8 cellular contexts compared by ENCODE assay signal in the genomic region with DNA sequence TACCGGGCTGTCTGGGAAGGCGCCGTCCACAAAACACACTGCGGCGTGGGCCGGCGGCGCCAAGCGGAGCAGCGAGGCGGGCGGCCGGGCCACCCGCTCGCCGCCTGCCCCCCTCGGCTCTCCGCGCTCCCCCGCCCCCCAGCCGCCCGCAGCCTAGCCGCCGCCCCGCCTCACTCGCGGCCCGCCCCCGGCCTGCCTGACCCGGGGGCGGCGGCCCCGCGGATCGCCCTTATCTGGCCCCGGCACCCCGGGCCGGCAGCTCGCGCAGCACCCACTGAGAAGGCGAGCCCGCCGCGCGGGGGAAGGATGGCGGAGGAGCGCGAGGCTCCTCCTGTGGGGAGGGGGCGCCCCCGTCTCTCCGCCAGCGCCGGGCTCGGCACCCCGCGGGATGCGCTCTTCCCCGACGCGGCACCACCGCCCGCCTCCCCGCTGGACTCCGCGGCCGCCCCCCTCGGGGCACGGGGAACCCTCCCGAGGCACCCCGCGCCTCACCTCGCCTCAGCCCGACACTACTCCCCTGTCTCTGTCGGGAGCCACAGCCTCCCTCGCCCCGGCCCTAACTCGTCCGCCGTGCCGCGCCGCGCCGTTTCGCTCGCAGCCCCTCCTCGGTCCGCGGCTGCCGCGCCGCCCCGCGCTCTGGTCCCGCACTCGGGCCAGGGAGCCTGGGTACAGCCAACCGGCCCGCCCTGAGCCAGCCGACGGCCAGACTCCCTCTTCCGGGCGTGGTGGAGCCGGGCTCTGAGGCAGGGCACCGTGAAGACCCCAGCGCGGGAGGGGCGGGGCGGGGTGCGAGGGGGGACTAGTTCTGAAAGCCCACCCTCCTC. TPM values are rescaled to one million over a fixed set of nuclear protein-coding genes. Genes with fewer than 3 reads are reported as not detected.
A peak's percentile ranks its signal among the peaks of the same experiment; 100 is the strongest.
DNase-seq lines count a peak whose midpoint lies in the region; ATAC-seq, FAIRE-seq and TF ChIP-seq lines count a peak whose summit lies in the region.

No MANE protein-coding gene starts in this region.

- TF ChIP-seq RAD21 in K562 (CRISPR knock-in tag; conservative IDR thresholded peaks at IDR 0.05 in 1 of 2, IDR thresholded peaks at IDR 0.05 in 1 of 2), result no peak

- peak overlapping the region; percentile 83 for H3K4me3 ChIP-seq in K562
- peak overlapping the region; percentile 58 for H3K4me3 ChIP-seq in iPS-11a (ENCODE audit: low read depth, low read length)
- peak overlapping the region; percentile 75 for H3K4me3 ChIP-seq in skeletal muscle satellite cell (ENCODE audit: low read length)

- no peaks in the 10 kb centered on the region for H3K27me3 ChIP-seq in K562 (ENCODE audit: control insufficient read depth in 2 of 2, insufficient read depth in 2 of 2, low read length in 2 of 2)
- H3K27me3 ChIP-seq in skeletal muscle satellite cell (ENCODE audit: control insufficient read depth, insufficient read depth, low read length), result no peaks in the 10 kb centered on the region

- H3K9me3 ChIP-seq in K562 (replicated peaks; ENCODE audit: control insufficient read depth, insufficient read depth, low read depth, low read length), result no peaks in the 10 kb centered on the region
- H3K9me3 ChIP-seq in skeletal muscle satellite cell (replicated peaks; ENCODE audit: low read length), result no peaks in the 10 kb centered on the region

- WGBS in K562 (ENCODE audit: insufficient coverage, low coverage, missing lambda C conversion rate), result under 1% methylated on average over 27 of the region's 109 CpGs

- H3K27ac Mint-ChIP-seq in T-helper 1 cell treated with Interleukin-12 subunit alpha and Interleukin-12 subunit beta and Interleukin-4 antibody, amounts not matched to agents 30 μg/mL and 1 μg/mL, for 36 hours, result peak overlapping the region; percentile 98

- H3K36me3 Mint-ChIP-seq in T-helper 1 cell treated with Interleukin-12 subunit alpha and Interleukin-12 subunit beta and Interleukin-4 antibody, amounts not matched to agents 30 μg/mL and 1 μg/mL, for 36 hours (ENCODE audit: low read depth), result peaks cover 2% of the 10 kb centered on the region

- H3K4me1 Mint-ChIP-seq in T-helper 1 cell treated with Interleukin-12 subunit alpha and Interleukin-12 subunit beta and Interleukin-4 antibody, amounts not matched to agents 30 μg/mL and 1 μg/mL, for 36 hours (ENCODE audit: low read depth), result peaks cover 15% of the 10 kb centered on the region

- CTCF ChIA-PET in K562 (lab: Yijun Ruan, JAX; ENCODE audit: low intra/inter-chr PET ratio), result no interaction called here

- DNase-seq in CD1c-positive myeloid dendritic cell (ENCODE audit: extremely low spot score) (peak; percentile 45), K562 (ENCODE audit: extremely low read depth in 1 of 4, low spot score in 3 of 4) (peak; percentile 81 to 85 (median 84)), middle frontal gyrus (ENCODE audit: extremely low spot score, low spot score) (no peak)

- peak; percentile 54; the same call in 1 of the 2 replicates for TF ChIP-seq POLR2A in K562 (conservative IDR thresholded peaks at IDR 0.05)

- H3K4me2 ChIP-seq in K562 (ENCODE audit: insufficient read depth, low read length), result peak overlapping the region; percentile 82; the same call in 1 of the 2 replicates
- H3K4me2 ChIP-seq in skeletal muscle satellite cell (ENCODE audit: low read length), result peak overlapping the region; percentile 77

- H3K27me3 Mint-ChIP-seq in T-helper 1 cell treated with Interleukin-12 subunit alpha and Interleukin-12 subunit beta and Interleukin-4 antibody, amounts not matched to agents 30 μg/mL and 1 μg/mL, for 36 hours (ENCODE audit: low read depth), result peaks cover 6% of the 10 kb centered on the region

- in situ Hi-C loops in K562 (cut with MboI), result no loop called here

- peaks cover 4 to 11% of the 10 kb centered on the region in 2 experiments; a peak in 4 of 5 replicates for H3K4me1 ChIP-seq in K562 (replicated peaks in 1 of 2; ENCODE audit: control insufficient read depth in 2 of 2, insufficient read depth in 2 of 2, low read length in 2 of 2)
- peaks cover 13% of the 10 kb centered on the region for H3K4me1 ChIP-seq in skeletal muscle satellite cell (ENCODE audit: control insufficient read depth, insufficient read depth, low read length)

- BruUV-seq in K562 (replicated peaks; lab: Mats Ljungman, UMichigan), result no TSS peak

- POLR2A ChIA-PET in K562 (lab: Yijun Ruan, JAX), result interaction anchor here (0.6 to 1.2 kb wide), 5 partner anchors 9 to 27 kb away, joined by 3 to 5 read pairs (median 4); no protein-coding TSS in a partner anchor

- peaks cover 48% of the 10 kb centered on the region for H3K79me2 ChIP-seq in K562 (ENCODE audit: control insufficient read depth, insufficient read depth, low read length)

- H3K36me3 ChIP-seq in K562 (ENCODE audit: control insufficient read depth, insufficient read depth, low read length), result peaks cover 5% of the 10 kb centered on the region; the same call in 1 of the 3 replicates
- no peaks in the 10 kb centered on the region for H3K36me3 ChIP-seq in skeletal muscle satellite cell (ENCODE audit: insufficient read depth, low read length)

- TF ChIP-seq CTCF in K562 (IDR thresholded peaks at IDR 0.05 in 2 of 3, conservative IDR thresholded peaks at IDR 0.05 in 1 of 3; ENCODE audit: insufficient read depth in 2 of 3, low read depth in 1 of 3, low read length in 3 of 3), result no peak

- ATAC-seq in GM19328 (IDR thresholded peaks at IDR 0.05; ENCODE audit: unreplicated experiment), result peak; percentile 40
- peak; percentile 47 for ATAC-seq in HG03432 (IDR thresholded peaks at IDR 0.05; ENCODE audit: unreplicated experiment)
- ATAC-seq in K562, result peak; percentile 76

- no peaks in the 10 kb centered on the region for H3K9me1 ChIP-seq in K562 (ENCODE audit: control insufficient read depth, insufficient read depth, low read length)

- H3K9me3 Mint-ChIP-seq in T-helper 1 cell treated with Interleukin-12 subunit alpha and Interleukin-12 subunit beta and Interleukin-4 antibody, amounts not matched to agents 30 μg/mL and 1 μg/mL, for 36 hours, result no peaks in the 10 kb centered on the region

- H3K4me3 Mint-ChIP-seq in T-helper 1 cell treated with Interleukin-12 subunit alpha and Interleukin-12 subunit beta and Interleukin-4 antibody, amounts not matched to agents 30 μg/mL and 1 μg/mL, for 36 hours, result peak overlapping the region; percentile 96

- H3K27ac ChIP-seq in K562 (ENCODE audit: extremely low read depth, low read depth, low read length), result peak overlapping the region; percentile 95

- H2AFZ ChIP-seq in K562 (ENCODE audit: low read depth, low read length), result peak overlapping the region; percentile 80

- FAIRE-seq in K562 (lab: Jason Lieb, UNC), result no peak

- H4K20me1 ChIP-seq in K562 (replicated peaks; ENCODE audit: control insufficient read depth, insufficient read depth, low read length), result no peaks in the 10 kb centered on the region; the same call in 1 of the 2 replicates

- no peak for TF ChIP-seq EP300 in K562 (IDR thresholded peaks at IDR 0.05; ENCODE audit: low read length)

- peak overlapping the region; percentile 82 to 95 for H3K9ac ChIP-seq in K562 (ENCODE audit: insufficient read depth in 1 of 2, low read depth in 2 of 2, low read length in 2 of 2)
- peak overlapping the region; percentile 84 for H3K9ac ChIP-seq in skeletal muscle satellite cell (ENCODE audit: low read depth, low read length)

- intact Hi-C loops in K562 (cut with micrococcal nuclease), result loop anchor here (5.0 to 10.0 kb wide), 2 partner anchors 55 to 147 kb away; no protein-coding TSS in a partner anchor

TF ChIP-seq in K562, 482 proteins besides CTCF, POLR2A, EP300 and RAD21 (continues in another document):
- TF ChIP-seq PHB (CRISPR knock-in tag; IDR thresholded peaks at IDR 0.05), result no peak

RNA-seq across cellular contexts. Expression of gene ATP11C, which starts 0.6 kb away (rescaled TPM):
- 33.6 and 79.8 TPM in 2 replicates for total RNA-seq in K562 (2011; cell fraction: chromatin; rRNA removed; ENCODE audit: low replicate concordance)
- total RNA-seq in K562 (2011; cell fraction: nucleolus; rRNA removed), result 18.3 and 31.7 TPM in 2 replicates
- total RNA-seq in K562 (2011; cell fraction: nucleoplasm; rRNA removed), result 40.1 and 63.1 TPM in 2 replicates
- total RNA-seq in K562 (2014; rRNA removed) (30.1 and 36.8 TPM in 2 replicates), K562 (2014; rRNA removed; fragmentation: Illumina TruSeq; extraction: Trizol) (40.2 and 44.8 TPM in 2 replicates), K562 (2015; rRNA removed; fragmentation: Illumina TruSeq; extraction: Trizol) (34.0 and 37.0 TPM in 2 replicates), K562 (2021) (29.4 and 31.0 TPM in 2 replicates)
- polyA plus RNA-seq in K562 (2011; rRNA removed) (32.2 and 42.2 TPM in 2 replicates), K562 (2014; fragmentation: Illumina TruSeq; extraction: Trizol) (22.9 and 26.6 TPM in 2 replicates), K562 (2014; fragmentation: Nextera tagmentation; extraction: Ambion mirVana) (10 to 100 TPM; 18.2 to 18.9 TPM), K562 (2014; rRNA removed) (18.4 and 21.9 TPM in 2 replicates)
- 6.0 and 11.9 TPM in 2 replicates for polyA plus RNA-seq in K562 (2011; cell fraction: cytosol; rRNA removed)
- polyA plus RNA-seq in K562 (2011; cell fraction: nucleus; rRNA removed), result 15.7 and 19.3 TPM in 2 replicates
- polyA plus RNA-seq in K562 (2012), result 12.3 and 17.4 TPM in 2 replicates
- polyA minus RNA-seq in K562 (2011; rRNA and poly(A)+ RNA removed), result 55.5 and 67.5 TPM in 2 replicates
- polyA minus RNA-seq in K562 (2011; cell fraction: cytosol; rRNA and poly(A)+ RNA removed), result 23.2 and 32.5 TPM in 2 replicates
- 25.8 and 40.3 TPM in 2 replicates for polyA minus RNA-seq in K562 (2011; cell fraction: nucleus; rRNA and poly(A)+ RNA removed)
- 21.4 and 32.7 TPM in 2 replicates for total RNA-seq in skeletal muscle satellite cell (2012; rRNA removed)

RNA-seq across cellular contexts. Expression of gene CXorf66, which starts 33.0 kb away (rescaled TPM):
- total RNA-seq in K562 (2011; cell fraction: chromatin; rRNA removed; ENCODE audit: low replicate concordance), result not detected in 2 replicates
- not detected in 2 replicates for total RNA-seq in K562 (2011; cell fraction: nucleolus; rRNA removed)
- total RNA-seq in K562 (2011; cell fraction: nucleoplasm; rRNA removed), result not detected in 2 replicates
- not detected in 2 replicates for total RNA-seq in K562 (2014; rRNA removed)
- total RNA-seq in K562 (2014; rRNA removed; fragmentation: Illumina TruSeq; extraction: Trizol), result not detected in 2 replicates
- not detected in 2 replicates for total RNA-seq in K562 (2015; rRNA removed; fragmentation: Illumina TruSeq; extraction: Trizol)
- total RNA-seq in K562 (2021), result not detected in 2 replicates
- polyA plus RNA-seq in K562 (2011; rRNA removed), result not detected in 2 replicates
- not detected in 2 replicates for polyA plus RNA-seq in K562 (2011; cell fraction: cytosol; rRNA removed)
- polyA plus RNA-seq in K562 (2011; cell fraction: nucleus; rRNA removed), result not detected in 2 replicates
- polyA plus RNA-seq in K562 (2012), result not detected in 2 replicates
- polyA plus RNA-seq in K562 (2014; fragmentation: Illumina TruSeq; extraction: Trizol), result not detected in 2 replicates
- polyA plus RNA-seq in K562 (2014; fragmentation: Nextera tagmentation; extraction: Ambion mirVana), result not detected
- polyA plus RNA-seq in K562 (2014; rRNA removed), result not detected in 2 replicates
- polyA minus RNA-seq in K562 (2011; rRNA and poly(A)+ RNA removed), result not detected in 2 replicates
- polyA minus RNA-seq in K562 (2011; cell fraction: cytosol; rRNA and poly(A)+ RNA removed), result not detected in 2 replicates
- polyA minus RNA-seq in K562 (2011; cell fraction: nucleus; rRNA and poly(A)+ RNA removed), result not detected in 2 replicates
- not detected in 2 replicates for total RNA-seq in skeletal muscle satellite cell (2012; rRNA removed)
